Comparison of ENCODE assay signal across 16 cellular contexts in genomic region chr13:112754281-112755025, GRCh38.
DNase-seq lines count a peak whose midpoint lies in the region; ATAC-seq, FAIRE-seq and TF ChIP-seq lines count a peak whose summit lies in the region.
"Had no signal": no experiment of that assay in that cellular context is flagged by ENCODE, and none has a peak within 500 bp of the region (broad histone marks: within the 10 kb centered on the region; RNA-seq: fewer than 3 reads in every experiment).

No MANE protein-coding gene starts in this region.

- H4K91ac ChIP-seq in H1 (replicated peaks; ENCODE audit: insufficient read length, low read length) (peak overlapping the region; percentile 26), neuronal stem cell (ENCODE audit: low read depth, low read length, poor library complexity) (peak overlapping the region; percentile 1)

- peak; percentile 23 for ATAC-seq in upper lobe of right lung
- ATAC-seq: K562 had no signal

- H3K4me3 ChIP-seq in SK-N-MC (no peak overlapping the region), H1 (ENCODE audit: extremely low read depth in 1 of 4, insufficient read depth in 2 of 4, low read depth in 3 of 4, low read length in 4 of 4) (no peak overlapping the region), neuronal stem cell (ENCODE audit: low read length in 2 of 2) (no peak overlapping the region), upper lobe of right lung (no peak overlapping the region)
- H3K4me3 ChIP-seq: K562 had no signal

- H3K4me1 ChIP-seq in H1 (replicated peaks in 1 of 4; ENCODE audit: control insufficient read depth in 3 of 4, insufficient read depth in 4 of 4, low read length in 3 of 4), result peaks cover 0 to 7% (median 4%) of the 10 kb centered on the region in 4 experiments; a peak in 3 of 7 replicates
- peaks cover 2 to 22% of the 10 kb centered on the region in 2 donors for H3K4me1 ChIP-seq in neuronal stem cell (ENCODE audit: control insufficient read depth in 2 of 2, insufficient read depth in 1 of 2, low read depth in 1 of 2, low read length in 2 of 2)
- peaks cover 11% of the 10 kb centered on the region for H3K4me1 ChIP-seq in upper lobe of right lung

- H4K8ac ChIP-seq in H1 (ENCODE audit: extremely low read depth, insufficient read depth, low read length) (no peak overlapping the region; the same call in none of the 2 replicates), neuronal stem cell (ENCODE audit: low read depth, low read length) (peak overlapping the region; percentile 87)

- H3K27ac ChIP-seq in SK-N-MC (peak overlapping the region; percentile 92), H1 (ENCODE audit: low read depth, low read length) (0 out of 2 replicates have a peak overlapping the region, but pooled peaks have one; percentile 3), neuronal stem cell (replicated peaks; ENCODE audit: low read length) (no peak overlapping the region), upper lobe of right lung (no peak overlapping the region)

- H3K9ac ChIP-seq in SK-N-MC (ENCODE audit: insufficient read length) (no peak overlapping the region), H1 (replicated peaks in 1 of 4; ENCODE audit: extremely low read depth in 1 of 4, low read depth in 3 of 4, low read length in 3 of 4) (no peak overlapping the region), neuronal stem cell (ENCODE audit: low read depth, low read length, poor library complexity) (peak overlapping the region; percentile 66)

- no peak for TF ChIP-seq CTCF in H1 (IDR thresholded peaks at IDR 0.05; ENCODE audit: control extremely low read depth in 1 of 3, insufficient read depth in 1 of 3, low read depth in 1 of 3, low read length in 3 of 3)
- TF ChIP-seq CTCF in upper lobe of right lung (IDR thresholded peaks at IDR 0.05), result no peak

- H2BK5ac ChIP-seq in H1 (ENCODE audit: low read depth, low read length), result no peak overlapping the region
- no peak overlapping the region for H2BK5ac ChIP-seq in neuronal stem cell (ENCODE audit: low read length)

- H3K4ac ChIP-seq in H1 (replicated peaks; ENCODE audit: insufficient read length, low read depth, low read length) (peak overlapping the region; percentile 73), neuronal stem cell (ENCODE audit: low read length) (no peak overlapping the region)

- H2BK15ac ChIP-seq in H1 (ENCODE audit: low read length) (no peak overlapping the region), neuronal stem cell (ENCODE audit: low read length) (peak overlapping the region; percentile 37)

- no peak overlapping the region for H2BK20ac ChIP-seq in H1 (ENCODE audit: low read length)

- CTCF ChIA-PET in H1 (lab: Charles Lee; ENCODE audit: partially characterized antibody), result interaction anchor here (1.3 kb wide), 1 partner anchor 42 kb away, joined by 3 read pairs; no protein-coding TSS in a partner anchor

- no peak for TF ChIP-seq POLR2A in H1 (IDR thresholded peaks at IDR 0.05; ENCODE audit: control extremely low read depth in 1 of 2, low read depth in 2 of 2, low read length in 2 of 2)

- no peak overlapping the region for H3K56ac ChIP-seq in H1 (replicated peaks; ENCODE audit: insufficient read length, low read depth, low read length)

- H3K14ac ChIP-seq in H1 (ENCODE audit: insufficient read length), result no peak overlapping the region
- H3K14ac ChIP-seq in neuronal stem cell (ENCODE audit: low read length), result no peak overlapping the region

- TF ChIP-seq EP300 in H1 (IDR thresholded peaks at IDR 0.05; ENCODE audit: borderline replicate concordance in 1 of 2, low read depth in 2 of 2, low read length in 2 of 2), result no peak

- no peak overlapping the region for H2AFZ ChIP-seq in H1 (ENCODE audit: low read length)
- H2AFZ ChIP-seq in neuronal stem cell (ENCODE audit: low read length), result no peak overlapping the region

- no peak for TF ChIP-seq RAD21 in H1 (IDR thresholded peaks at IDR 0.05 in 1 of 2, conservative IDR thresholded peaks at IDR 0.05 in 1 of 2; ENCODE audit: low read depth in 2 of 2, low read length in 2 of 2)

- no peak overlapping the region for H4K5ac ChIP-seq in H1 (ENCODE audit: insufficient read length, low read depth, low read length)

- 91% methylated on average over 28 of the region's 29 CpGs; no CpG with 5 or more reads in 1 of the 2 experiments for WGBS in H1 (ENCODE audit: extremely low coverage in 1 of 2, insufficient coverage in 1 of 2, insufficient read length in 1 of 2, insufficient replicate concordance in 2 of 2, low coverage in 1 of 2, low lambda C conversion rate in 2 of 2, missing lambda C conversion rate in 1 of 2), 2 experiments
- WGBS in neuronal stem cell (ENCODE audit: extremely low coverage in 2 of 2, insufficient read length in 2 of 2, insufficient replicate concordance in 1 of 2), 2 donors, result no CpG with 5 or more reads among the region's 29 CpGs

- no peak for FAIRE-seq in H1 (lab: Jason Lieb, UNC)
- FAIRE-seq: K562 had no signal

- peaks cover 0 to 49% of the 10 kb centered on the region in 2 experiments; a peak in 2 of 4 replicates for H3K79me2 ChIP-seq in H1 (ENCODE audit: control insufficient read depth in 1 of 2, insufficient read depth in 2 of 2, low read length in 2 of 2)

- H3K23ac ChIP-seq in H1 (ENCODE audit: insufficient read length), result no peak overlapping the region
- H3K23ac ChIP-seq in neuronal stem cell (ENCODE audit: low read depth, low read length, poor library complexity), result no peak overlapping the region

- H2AK5ac ChIP-seq in H1 (ENCODE audit: low read depth, low read length) (no peak overlapping the region), neuronal stem cell (ENCODE audit: low read depth, low read length) (peak overlapping the region; percentile 58)

- H3K9me3 ChIP-seq in SK-N-MC (ENCODE audit: low read depth, low read length) (no peaks in the 10 kb centered on the region), H1 (ENCODE audit: insufficient read depth in 2 of 2, low read depth in 1 of 2, low read length in 1 of 2) (no peaks in the 10 kb centered on the region), neuronal stem cell (replicated peaks in 1 of 2; ENCODE audit: control insufficient read depth in 2 of 2, insufficient read depth in 1 of 2, low read depth in 1 of 2, low read length in 2 of 2) (peaks cover 0 to 5% of the 10 kb centered on the region in 2 donors), upper lobe of right lung (no peaks in the 10 kb centered on the region)

- POLR2A ChIA-PET in H1 (lab: Charles Lee; ENCODE audit: partially characterized antibody), result interaction anchor here (0.6 kb wide), 1 partner anchor 11 kb away, joined by 3 read pairs; no protein-coding TSS in a partner anchor

- H3K27me3 ChIP-seq in H1 (replicated peaks in 1 of 4; ENCODE audit: control insufficient read depth in 3 of 4, extremely low read depth in 1 of 4, insufficient read depth in 3 of 4, low read length in 3 of 4) (no peaks in the 10 kb centered on the region), neuronal stem cell (ENCODE audit: control insufficient read depth in 3 of 3, insufficient read depth in 3 of 3, low read depth in 1 of 3, low read length in 3 of 3) (no peaks in the 10 kb centered on the region), upper lobe of right lung (no peaks in the 10 kb centered on the region)

- no peak overlapping the region; the same call in 1 of the 2 replicates for H3K18ac ChIP-seq in H1 (ENCODE audit: extremely low read depth, low read length)
- peak overlapping the region; percentile 67 for H3K18ac ChIP-seq in neuronal stem cell (ENCODE audit: low read length)

- no peak overlapping the region for H2BK120ac ChIP-seq in H1 (replicated peaks; ENCODE audit: low read depth, low read length)
- H2BK120ac ChIP-seq in neuronal stem cell (ENCODE audit: low read depth, low read length), result no peak overlapping the region

- DNase-seq in SK-N-MC (ENCODE audit: low read depth, low spot score) (no peak), H1 (ENCODE audit: low read depth in 1 of 2, low spot score in 2 of 2) (no peak), neuronal stem cell (ENCODE audit: low spot score) (no peak), upper lobe of right lung (peak; percentile 61), T-helper 2 cell (no peak), DMS153 treated with DMSO at 0.1 percent for 48 hours (lab: John Stamatoyannopoulos, UW; ENCODE audit: unreplicated experiment) (no peak)
- no peak for DNase-seq in activated CD4-positive, alpha-beta T cell treated with anti-CD3 and anti-CD28 coated beads for 48 hours
- DNase-seq: DMS53; MV-4-11; NCI-H1417 treated with DMSO at 0.1 percent for 48 hours; NCI-H1930; NCI-H69; NK-92 treated with Interleukin-12 subunit alpha and Interleukin-12 subunit beta, amount 100 ng/mL, for 24 hours; OCI-M1; SIG-M5 had no signal

- H3K4me2 ChIP-seq in H1 (ENCODE audit: insufficient read depth in 1 of 2, low read depth in 2 of 2, low read length in 2 of 2) (no peak overlapping the region), neuronal stem cell (ENCODE audit: insufficient read depth, low read length, poor library complexity, severe bottlenecking) (no peak overlapping the region)

- peaks cover 6% of the 10 kb centered on the region for H3K79me1 ChIP-seq in H1 (ENCODE audit: low read depth, low read length)
- peaks cover 10% of the 10 kb centered on the region for H3K79me1 ChIP-seq in neuronal stem cell (ENCODE audit: low read depth, low read length)

- intact Hi-C loops in upper lobe of right lung (cut with DNase I), result no loop called here

- no peaks in the 10 kb centered on the region for H3K36me3 ChIP-seq in SK-N-MC (ENCODE audit: insufficient read depth, low read length)
- H3K36me3 ChIP-seq in H1 (ENCODE audit: control insufficient read depth in 2 of 4, insufficient read depth in 4 of 4, low read length in 3 of 4), result no peaks in the 10 kb centered on the region
- no peaks in the 10 kb centered on the region for H3K36me3 ChIP-seq in neuronal stem cell (replicated peaks in 1 of 2; ENCODE audit: control insufficient read depth in 2 of 2, insufficient read depth in 2 of 2, low read length in 2 of 2)
- H3K36me3 ChIP-seq in upper lobe of right lung, result no peaks in the 10 kb centered on the region

- H3K23me2 ChIP-seq in H1 (ENCODE audit: low read depth, low read length), result no peaks in the 10 kb centered on the region

- peaks cover 0 to 2% of the 10 kb centered on the region in 2 experiments for H4K20me1 ChIP-seq in H1 (replicated peaks in 1 of 2; ENCODE audit: control insufficient read depth in 1 of 2, insufficient read depth in 2 of 2, low read length in 2 of 2)

- H2BK12ac ChIP-seq in H1 (ENCODE audit: low read depth, low read length) (no peak overlapping the region), neuronal stem cell (ENCODE audit: low read length) (peak overlapping the region; percentile 49)

TF ChIP-seq in H1, 55 proteins besides CTCF, POLR2A, EP300 and RAD21 (continues in another document):
- TF ChIP-seq NANOG (IDR thresholded peaks at IDR 0.05; ENCODE audit: insufficient read depth, low read depth, low read length, poor library complexity, severe bottlenecking) (no peak), CEBPB (IDR thresholded peaks at IDR 0.05; ENCODE audit: low read depth, low read length) (no peak), E2F6 (IDR thresholded peaks at IDR 0.05) (no peak), HDAC2 (IDR thresholded peaks at IDR 0.05; ENCODE audit: borderline replicate concordance in 1 of 2, low read depth in 2 of 2, low read length in 2 of 2) (no peak)

Comparison
In these comparisons a context has a peak if more than half of its experiments do, and no peak if none do; other contexts are left out.
1. H3K27ac ChIP-seq: peak in SK-N-MC (single experiment) and H1 (single experiment); none in neuronal stem cell (single experiment) and upper lobe of right lung (single experiment).